Comparison of ENCODE assay signal across 14 cellular contexts in genomic region chr20:19850190-19850533, GRCh38.
DNase-seq lines count a peak whose midpoint lies in the region; ATAC-seq and TF ChIP-seq lines count a peak whose summit lies in the region.
"Had no signal": no experiment of that assay in that cellular context is flagged by ENCODE, and none has a peak within 500 bp of the region (broad histone marks: within the 10 kb centered on the region; RNA-seq: fewer than 3 reads in every experiment).

No MANE protein-coding gene starts in this region.

- no peak overlapping the region for H4K8ac ChIP-seq in trophoblast cell (ENCODE audit: low read depth, low read length)

- no peak for TF ChIP-seq CTCF in uterus (IDR thresholded peaks at IDR 0.05)

- no peak overlapping the region for H2BK120ac ChIP-seq in trophoblast cell (ENCODE audit: insufficient read depth, low read length, poor library complexity)

- no peaks in the 10 kb centered on the region for H3K79me2 ChIP-seq in trophoblast cell (ENCODE audit: control insufficient read depth, insufficient read depth, low read length, poor library complexity)

- ATAC-seq in right cardiac atrium (peak; percentile 42 to 55), GM18505 (IDR thresholded peaks at IDR 0.05; ENCODE audit: unreplicated experiment) (no peak)
- no peak for ATAC-seq in stimulated activated naive CD8-positive, alpha-beta T cell treated with anti-CD3 and anti-CD28 coated beads, Interleukin-15, Interleukin-2, amounts not matched to agents 100 U/mL and 50 U/mL, for 24 hours
- ATAC-seq: naive thymus-derived CD8-positive, alpha-beta T cell had no signal

- H4K12ac ChIP-seq in trophoblast cell (ENCODE audit: low read depth, low read length), result no peak overlapping the region

- no peak overlapping the region for H2AFZ ChIP-seq in trophoblast cell (ENCODE audit: insufficient read depth, low read length, poor library complexity)

- H3K23ac ChIP-seq in trophoblast cell (ENCODE audit: low read length), result no peak overlapping the region

- peaks cover 2% of the 10 kb centered on the region for H3K79me1 ChIP-seq in trophoblast cell (ENCODE audit: low read length)

- no peaks in the 10 kb centered on the region for H3K36me3 ChIP-seq in trophoblast cell (ENCODE audit: control insufficient read depth in 1 of 2, insufficient read depth in 2 of 2, low read length in 2 of 2)
- no peaks in the 10 kb centered on the region for H3K36me3 ChIP-seq in uterus
- H3K36me3 ChIP-seq: brain microvascular endothelial cell had no signal

- H3K4me3 ChIP-seq in right cardiac atrium (ENCODE audit: low read length) (no peak overlapping the region), trophoblast cell (ENCODE audit: low read depth, low read length) (no peak overlapping the region), uterus (no peak overlapping the region)

- H3K9ac ChIP-seq in trophoblast cell (ENCODE audit: low read length), result no peak overlapping the region
- H3K9ac ChIP-seq: KMS-11 had no signal

- DNase-seq in DMS 273 (lab: John Stamatoyannopoulos, UW; ENCODE audit: unreplicated experiment) (peak; percentile 56), DMS 273 treated with DMSO at 0.1 percent for 48 hours (lab: John Stamatoyannopoulos, UW) (no peak), right cardiac atrium (peak in 1 of 3 donors; percentile 65), trophoblast cell (no peak), uterus (peak; percentile 63 to 81), cerebellum (ENCODE audit: low spot score) (no peak)
- DNase-seq in stimulated activated naive CD8-positive, alpha-beta T cell treated with anti-CD3 and anti-CD28 coated beads, Interleukin-15, Interleukin-2, amounts not matched to agents 100 U/mL and 50 U/mL, for 24 hours, result no peak
- DNase-seq: brain microvascular endothelial cell; DND-41; naive thymus-derived CD8-positive, alpha-beta T cell; NCI-H510A had no signal

- no peak overlapping the region for H3K4me2 ChIP-seq in trophoblast cell (ENCODE audit: low read length)
- H3K4me2 ChIP-seq: KMS-11 had no signal

- no peak overlapping the region for H3K27ac ChIP-seq in right cardiac atrium (ENCODE audit: low read length)
- peak overlapping the region; percentile 41 for H3K27ac ChIP-seq in trophoblast cell (ENCODE audit: low read depth, low read length)
- H3K27ac ChIP-seq in uterus, result peak overlapping the region; percentile 78 to 91
- H3K27ac ChIP-seq: 22Rv1, brain microvascular endothelial cell, KMS-11 had no signal

- intact Hi-C loops in right cardiac atrium (cut with DNase I) (no loop called here), uterus (cut with DNase I; ENCODE audit: low total_unique reads) (no loop called here)

- WGBS in right cardiac atrium, result 43% methylated on average over 4 of the region's 4 CpGs
- WGBS in trophoblast cell (ENCODE audit: extremely low coverage, insufficient coverage, insufficient read length), result no CpG with 5 or more reads among the region's 4 CpGs

- H3K4me1 ChIP-seq in right cardiac atrium (ENCODE audit: control insufficient read depth, insufficient read depth, low read length) (peaks cover 9% of the 10 kb centered on the region), trophoblast cell (ENCODE audit: control insufficient read depth in 1 of 2, insufficient read depth in 2 of 2, low read length in 2 of 2) (peaks cover 0 to 10% of the 10 kb centered on the region in 2 experiments), uterus (peaks cover 0 to 9% of the 10 kb centered on the region in 2 donors)

- H3K14ac ChIP-seq in trophoblast cell (ENCODE audit: low read length), result no peak overlapping the region

- no peak overlapping the region for H3K18ac ChIP-seq in trophoblast cell (ENCODE audit: low read length)

- H3K4ac ChIP-seq in trophoblast cell (ENCODE audit: low read depth, low read length), result no peak overlapping the region

- TF ChIP-seq POLR2A in uterus (IDR thresholded peaks at IDR 0.05) (no peak), GM18505 (IDR thresholded peaks at IDR 0.05; ENCODE audit: borderline replicate concordance, extremely low read depth, insufficient read depth, insufficient read length) (no peak)

- no peaks in the 10 kb centered on the region for H3K27me3 ChIP-seq in right cardiac atrium (ENCODE audit: control insufficient read depth, insufficient read depth)
- no peaks in the 10 kb centered on the region for H3K27me3 ChIP-seq in trophoblast cell (ENCODE audit: insufficient read depth, low read length)
- H3K27me3 ChIP-seq in uterus, result no peaks in the 10 kb centered on the region
- H3K27me3 ChIP-seq: brain microvascular endothelial cell had no signal

- H3K9me3 ChIP-seq in right cardiac atrium (ENCODE audit: control insufficient read depth, low read length), result no peaks in the 10 kb centered on the region
- H3K9me3 ChIP-seq in trophoblast cell (ENCODE audit: insufficient read depth, low read depth, low read length), result no peaks in the 10 kb centered on the region
- H3K9me3 ChIP-seq in uterus, result no peaks in the 10 kb centered on the region

- H2AK5ac ChIP-seq in trophoblast cell (ENCODE audit: low read length), result no peak overlapping the region

- no peak overlapping the region for H4K91ac ChIP-seq in trophoblast cell (ENCODE audit: low read depth, low read length)

- H2BK5ac ChIP-seq in trophoblast cell (ENCODE audit: low read depth, low read length, poor library complexity), result no peak overlapping the region

- H2BK12ac ChIP-seq in trophoblast cell (ENCODE audit: low read length), result no peak overlapping the region

Comparison
In these comparisons a context has a peak if more than half of its experiments do, and no peak if none do; other contexts are left out.
1. DNase-seq: peak in DMS 273 (single experiment) and uterus (2 of 2); none in DMS 273 treated with DMSO at 0.1 percent for 48 hours (single experiment), trophoblast cell (0 of 2), stimulated activated naive CD8-positive, alpha-beta T cell treated with anti-CD3 and anti-CD28 coated beads, Interleukin-15, Interleukin-2, amounts not matched to agents 100 U/mL and 50 U/mL, for 24 hours (single experiment) and cerebellum (single experiment).
2. ATAC-seq: peak in right cardiac atrium (2 of 2); none in stimulated activated naive CD8-positive, alpha-beta T cell treated with anti-CD3 and anti-CD28 coated beads, Interleukin-15, Interleukin-2, amounts not matched to agents 100 U/mL and 50 U/mL, for 24 hours (single experiment) and GM18505 (single experiment).